ENCODE assay signal across 8 cellular contexts in the genomic region with DNA sequence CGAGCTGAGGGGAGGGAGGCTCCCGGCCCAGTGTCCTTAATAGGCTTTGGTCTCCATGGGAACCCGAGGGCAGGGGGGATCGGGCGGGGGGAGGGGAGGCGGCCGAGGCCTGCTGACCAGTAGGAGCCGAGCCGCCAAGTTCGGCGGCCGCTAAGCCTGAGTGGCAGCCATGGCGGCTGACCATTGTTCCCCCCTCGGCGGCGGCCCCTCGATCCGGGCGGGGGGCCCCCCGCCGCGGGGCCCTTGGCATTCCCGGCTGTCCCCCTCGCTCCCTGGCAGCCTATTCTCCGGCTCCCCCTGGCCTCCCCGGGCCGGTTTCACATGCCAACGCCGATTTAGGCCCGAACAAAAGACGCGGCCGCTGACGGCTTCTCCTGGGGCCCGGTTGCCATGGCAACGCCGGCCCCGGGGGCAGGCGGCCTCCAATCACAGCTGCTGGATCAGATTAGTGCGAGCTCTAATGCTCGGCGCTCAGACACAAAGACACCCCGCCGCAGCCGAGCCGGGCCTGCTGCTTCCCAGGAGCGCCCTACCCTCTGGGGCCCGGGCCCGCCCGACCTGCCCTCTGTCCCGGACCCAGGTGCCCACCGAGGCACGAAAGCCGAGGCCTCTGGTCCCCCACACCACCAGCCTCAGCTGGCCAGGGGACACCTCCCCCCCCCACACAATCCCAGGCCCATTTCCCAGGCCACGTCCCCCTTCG. TPM values are rescaled to one million over a fixed set of nuclear protein-coding genes. Genes with fewer than 3 reads are reported as not detected.
A peak's percentile ranks its signal among the peaks of the same experiment; 100 is the strongest.
DNase-seq lines count a peak whose midpoint lies in the region; ATAC-seq and TF ChIP-seq lines count a peak whose summit lies in the region.

No MANE protein-coding gene starts in this region.

- CTCF ChIA-PET in Calu3 (lab: Charles Lee), result no interaction called here

- peaks cover 3% of the 10 kb centered on the region for H3K27me3 ChIP-seq in iPS-15b (ENCODE audit: control insufficient read depth, insufficient read depth, low read length)
- H3K27me3 ChIP-seq in smooth muscle cell (ENCODE audit: low read depth), result no peaks in the 10 kb centered on the region

- H3K36me3 ChIP-seq in iPS-15b (ENCODE audit: control insufficient read depth, insufficient read depth, low read length), result peaks cover 19% of the 10 kb centered on the region
- no peaks in the 10 kb centered on the region for H3K36me3 ChIP-seq in smooth muscle cell (ENCODE audit: low read depth)

- no peak for ATAC-seq in HG02840 (IDR thresholded peaks at IDR 0.05; ENCODE audit: low FRiP score, unreplicated experiment)
- no peak for ATAC-seq in HG03432 (IDR thresholded peaks at IDR 0.05; ENCODE audit: unreplicated experiment)

- H3K36me3 Mint-ChIP-seq in brain (peaks cover 49% of the 10 kb centered on the region), Calu3 (ENCODE audit: insufficient read depth, unreplicated experiment) (peaks cover 2% of the 10 kb centered on the region)

- H3K79me2 ChIP-seq in smooth muscle cell (ENCODE audit: low read depth), result no peaks in the 10 kb centered on the region

- peaks cover 98% of the 10 kb centered on the region for H3K4me1 Mint-ChIP-seq in brain
- peaks cover 14% of the 10 kb centered on the region for H3K4me1 Mint-ChIP-seq in Calu3 (ENCODE audit: low read depth, unreplicated experiment)

- peak overlapping the region; percentile 41 for H3K4me3 ChIP-seq in iPS-15b (ENCODE audit: low read depth, low read length)
- peak overlapping the region; percentile 52 for H3K4me3 ChIP-seq in smooth muscle cell

- TF ChIP-seq CTCF in brain (conservative IDR thresholded peaks at IDR 0.05) (no peak), smooth muscle cell (IDR thresholded peaks at IDR 0.05; ENCODE audit: borderline replicate concordance, insufficient read depth, poor library complexity, severe bottlenecking) (no peak), Calu3 (IDR thresholded peaks at IDR 0.05; ENCODE audit: unreplicated experiment) (no peak)

- peak; percentile 80 for DNase-seq in DMS79 treated with DMSO at 0.1 percent for 48 hours (lab: John Stamatoyannopoulos, UW)
- peak; percentile 67 for DNase-seq in NCI-H2081 treated with DMSO at 0.1 percent for 48 hours (lab: John Stamatoyannopoulos, UW)
- DNase-seq in smooth muscle cell (lab: John Stamatoyannopoulos, UW; ENCODE audit: unreplicated experiment), result peak; percentile 44
- DNase-seq in Calu3, result no peak

- peak overlapping the region; percentile 81 for H2AFZ ChIP-seq in smooth muscle cell (ENCODE audit: low read depth)

- peak overlapping the region; percentile 71 to 82 (median 79) for H3K4me3 Mint-ChIP-seq in brain
- no peak overlapping the region for H3K4me3 Mint-ChIP-seq in Calu3 (ENCODE audit: low read depth, unreplicated experiment)

- H3K4me2 ChIP-seq in smooth muscle cell, result peak overlapping the region; percentile 87

- peaks cover 29% of the 10 kb centered on the region for H3K4me1 ChIP-seq in iPS-15b (ENCODE audit: control insufficient read depth, insufficient read depth, low read length)
- H3K4me1 ChIP-seq in smooth muscle cell (ENCODE audit: low read depth), result peaks cover 42% of the 10 kb centered on the region

- H3K27me3 Mint-ChIP-seq in brain (no peaks in the 10 kb centered on the region), Calu3 (ENCODE audit: unreplicated experiment) (peaks cover 32% of the 10 kb centered on the region)

- H3K9me3 ChIP-seq in iPS-15b (ENCODE audit: control insufficient read depth, insufficient read depth, low read length) (no peaks in the 10 kb centered on the region), smooth muscle cell (replicated peaks; ENCODE audit: low read depth) (no peaks in the 10 kb centered on the region)

- H3K9me3 Mint-ChIP-seq in brain (no peaks in the 10 kb centered on the region), Calu3 (ENCODE audit: low read depth, unreplicated experiment) (no peaks in the 10 kb centered on the region)

- BruUV-seq in Calu3 (replicated peaks; lab: Mats Ljungman, UMichigan), result no TSS peak

- peak overlapping the region; percentile 82 for H3K27ac ChIP-seq in smooth muscle cell (ENCODE audit: low read depth)

- peaks cover 6% of the 10 kb centered on the region for H3F3A ChIP-seq in smooth muscle cell (ENCODE audit: low read depth)

- intact Hi-C loops in Calu3 (cut with micrococcal nuclease; ENCODE audit: unreplicated experiment), result no loop called here

- WGBS in smooth muscle cell (ENCODE audit: low lambda C conversion rate), result 7% methylated on average over 29 of the region's 56 CpGs

- no peaks in the 10 kb centered on the region for H4K20me1 ChIP-seq in smooth muscle cell (ENCODE audit: low read depth)

- H3K9ac ChIP-seq in iPS-15b (ENCODE audit: low read depth, low read length) (no peak overlapping the region), smooth muscle cell (ENCODE audit: low read depth) (peak overlapping the region; percentile 96)

- H3K27ac Mint-ChIP-seq in brain (peak overlapping the region; percentile 96 to 100 (median 99)), Calu3 (ENCODE audit: unreplicated experiment) (no peak overlapping the region)

RNA-seq across cellular contexts. Expression of gene MSI1, which starts 7.3 kb away (rescaled TPM):
- polyA plus RNA-seq in brain (ENCODE audit: insufficient read depth, low read depth, low replicate concordance) (69.7 TPM), smooth muscle cell (5.0 and 6.8 TPM in 2 replicates)
- total RNA-seq in smooth muscle cell (1.2 and 1.3 TPM in 2 replicates), Calu3 (2022) (0.56 and 1.4 TPM in 2 replicates)

RNA-seq across cellular contexts. Expression of gene PLA2G1B, which starts 34.1 kb away (rescaled TPM):
- polyA plus RNA-seq in brain (ENCODE audit: insufficient read depth, low read depth, low replicate concordance), result not detected
- total RNA-seq in smooth muscle cell, result not detected in 2 replicates
- polyA plus RNA-seq in smooth muscle cell, result not detected in 2 replicates
- not detected in 2 replicates for total RNA-seq in Calu3 (2022)

RNA-seq across cellular contexts. Expression of gene SIRT4, which starts 59.5 kb away (rescaled TPM):
- polyA plus RNA-seq in brain (ENCODE audit: insufficient read depth, low read depth, low replicate concordance) (2.0 TPM), smooth muscle cell (5.3 and 5.5 TPM in 2 replicates)
- total RNA-seq in smooth muscle cell (2.7 and 4.8 TPM in 2 replicates), Calu3 (2022) (1.1 and 1.6 TPM in 2 replicates)
